ENCODE assay signal across 11 cellular contexts in genomic region chr2:94877129-94877528, GRCh38. TPM values are rescaled to one million over a fixed set of nuclear protein-coding genes. Genes with fewer than 3 reads are reported as not detected.
"Had no signal": no experiment of that assay in that cellular context is flagged by ENCODE, and none has a peak within 500 bp of the region (broad histone marks: within the 10 kb centered on the region; RNA-seq: fewer than 3 reads in every experiment).

No MANE protein-coding gene starts in this region.

- H3K36me3 ChIP-seq: HAP-1 had no signal

- H3K4me1 Mint-ChIP-seq: GM23338 had no signal

- H3K27ac Mint-ChIP-seq: GM23338, H9, HFFc6 had no signal

- H3K4me3 ChIP-seq: GM23248, GM23338, HAP-1 had no signal

- ATAC-seq: GM23338, HCT116 had no signal

- H3K9me3 ChIP-seq: HAP-1 had no signal

- H3K9me3 Mint-ChIP-seq: H9, HFFc6 had no signal

- H3K4me3 Mint-ChIP-seq: GM23338, H9, HFFc6 had no signal

- DNase-seq: GM23248, GOT3, H7, H9, HCEC 1CT, HFFc6 had no signal

- H3K4me1 ChIP-seq: HAP-1 had no signal

- H3K27ac ChIP-seq: GM23248 had no signal

RNA-seq across cellular contexts. Expression of gene TEKT4, which starts 5.9 kb away (rescaled TPM):
- total RNA-seq: GM23248, GM23338, H1, H4, H7, H9, HFFc6 had no signal
- polyA plus RNA-seq: GM23248, GM23338, H1 had no signal
